ENCODE assay signal across 19 cellular contexts in the genomic region with DNA sequence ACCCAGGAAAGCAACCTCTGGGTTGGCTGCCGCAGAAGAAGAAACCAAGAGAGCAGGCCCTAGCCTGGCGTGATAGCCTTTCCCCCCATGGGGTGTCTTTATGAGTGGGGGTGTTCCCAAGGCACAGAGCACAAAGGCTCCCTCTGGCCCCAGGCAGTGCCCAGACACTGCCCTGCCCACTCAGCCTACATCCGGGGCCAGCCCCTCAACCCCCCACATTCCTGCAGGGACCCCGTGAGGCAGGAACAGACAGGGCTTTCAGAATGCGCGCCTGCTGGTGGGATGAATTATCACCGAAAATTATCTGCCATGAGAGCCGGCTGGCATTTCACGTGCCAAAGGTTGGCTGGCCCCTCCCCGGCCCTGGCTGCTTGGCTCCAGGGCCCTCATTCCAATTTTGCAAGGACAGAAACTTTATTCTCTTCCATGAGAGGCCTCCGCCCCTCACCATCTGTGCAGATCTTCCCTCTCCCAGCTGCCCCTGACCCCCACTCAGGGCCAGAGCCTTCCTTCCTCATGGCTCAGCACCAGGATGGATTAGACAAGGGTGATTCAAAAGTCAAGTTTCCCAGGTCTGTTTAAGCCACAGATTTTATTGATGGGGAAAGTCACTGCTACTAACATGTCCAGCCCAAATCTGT. TPM values are rescaled to one million over a fixed set of nuclear protein-coding genes. Genes with fewer than 3 reads are reported as not detected.
DNase-seq lines count a peak whose midpoint lies in the region; ATAC-seq and TF ChIP-seq lines count a peak whose summit lies in the region.
"Had no signal": no experiment of that assay in that cellular context is flagged by ENCODE, and none has a peak within 500 bp of the region (broad histone marks: within the 10 kb centered on the region; RNA-seq: fewer than 3 reads in every experiment).

No MANE protein-coding gene starts in this region.

- peak overlapping the region; percentile 2 for H3K14ac ChIP-seq in trophoblast cell (ENCODE audit: low read length)

- peak overlapping the region; percentile 22 for H2AK5ac ChIP-seq in trophoblast cell (ENCODE audit: low read length)

- peaks cover 18% of the 10 kb centered on the region for H3K79me1 ChIP-seq in trophoblast cell (ENCODE audit: low read length)

- no peak overlapping the region for H3K18ac ChIP-seq in trophoblast cell (ENCODE audit: low read length)

- peak overlapping the region; percentile 19 for H3K4ac ChIP-seq in trophoblast cell (ENCODE audit: low read depth, low read length)

- no peak overlapping the region for H3K23ac ChIP-seq in trophoblast cell (ENCODE audit: low read length)

- H3K36me3 ChIP-seq in esophagus (ENCODE audit: control insufficient read depth in 2 of 2, insufficient read depth in 2 of 2, low read length in 1 of 2) (no peaks in the 10 kb centered on the region), trophoblast cell (ENCODE audit: control insufficient read depth in 1 of 2, insufficient read depth in 2 of 2, low read length in 2 of 2) (no peaks in the 10 kb centered on the region), breast epithelium (no peaks in the 10 kb centered on the region)

- H3K27me3 ChIP-seq in esophagus (ENCODE audit: control insufficient read depth in 1 of 2, insufficient read depth in 2 of 2, low read length in 2 of 2) (no peaks in the 10 kb centered on the region), trophoblast cell (ENCODE audit: insufficient read depth, low read length) (no peaks in the 10 kb centered on the region), breast epithelium (no peaks in the 10 kb centered on the region)
- H3K27me3 ChIP-seq: hepatocyte had no signal

- H3K27ac ChIP-seq in esophagus (ENCODE audit: low read depth in 2 of 2, low read length in 1 of 2) (peak overlapping the region; percentile 17 to 53), trophoblast cell (ENCODE audit: low read depth, low read length) (no peak overlapping the region), breast epithelium (peak overlapping the region in 1 of 2 donors; percentile 7)
- H3K27ac ChIP-seq: hepatocyte, psoas muscle had no signal

- no peak overlapping the region for H3K4me2 ChIP-seq in trophoblast cell (ENCODE audit: low read length)
- H3K4me2 ChIP-seq: hepatocyte had no signal

- H3K4me1 ChIP-seq in esophagus (ENCODE audit: control insufficient read depth in 2 of 2, insufficient read depth in 2 of 2, low read length in 1 of 2) = peaks cover 3 to 16% of the 10 kb centered on the region in 2 donors
- H3K4me1 ChIP-seq in trophoblast cell (ENCODE audit: control insufficient read depth in 1 of 2, insufficient read depth in 2 of 2, low read length in 2 of 2) = peaks cover 20 to 21% of the 10 kb centered on the region in 2 experiments
- H3K4me1 ChIP-seq in breast epithelium = no peaks in the 10 kb centered on the region
- H3K4me1 ChIP-seq: psoas muscle had no signal

- H2BK5ac ChIP-seq in trophoblast cell (ENCODE audit: low read depth, low read length, poor library complexity) = peak overlapping the region; percentile 6

- H3K9ac ChIP-seq in trophoblast cell (ENCODE audit: low read length) = no peak overlapping the region

- peak overlapping the region; percentile 3 for H2BK120ac ChIP-seq in trophoblast cell (ENCODE audit: insufficient read depth, low read length, poor library complexity)

- intact Hi-C loops in breast epithelium (cut with DNase I; ENCODE audit: low total_unique reads) = loop anchor here (5.0 kb wide), 1 partner anchor 1472 kb away; no protein-coding TSS in a partner anchor

- no peak for TF ChIP-seq POLR2A in breast epithelium (IDR thresholded peaks at IDR 0.05)

- 55 to 56% methylated on average over 11 of the region's 11 CpGs for WGBS in esophagus, 2 donors
- WGBS in trophoblast cell (ENCODE audit: extremely low coverage, insufficient coverage, insufficient read length) = no CpG with 5 or more reads among the region's 11 CpGs

- H4K12ac ChIP-seq in trophoblast cell (ENCODE audit: low read depth, low read length) = no peak overlapping the region

- ATAC-seq in HG02798 (IDR thresholded peaks at IDR 0.05; ENCODE audit: poor library complexity, unreplicated experiment) (no peak), GM21786 (IDR thresholded peaks at IDR 0.05; ENCODE audit: unreplicated experiment) (no peak)
- ATAC-seq: effector memory CD8-positive, alpha-beta T cell; naive thymus-derived CD8-positive, alpha-beta T cell had no signal

- H4K8ac ChIP-seq in trophoblast cell (ENCODE audit: low read depth, low read length) = no peak overlapping the region

- H2BK12ac ChIP-seq in trophoblast cell (ENCODE audit: low read length) = peak overlapping the region; percentile 69

- H2AFZ ChIP-seq in trophoblast cell (ENCODE audit: insufficient read depth, low read length, poor library complexity) = no peak overlapping the region
- H2AFZ ChIP-seq: hepatocyte had no signal

- no peaks in the 10 kb centered on the region for H3K9me3 ChIP-seq in esophagus (ENCODE audit: control insufficient read depth in 2 of 2, insufficient read depth in 1 of 2, low read depth in 1 of 2, low read length in 1 of 2)
- H3K9me3 ChIP-seq in trophoblast cell (ENCODE audit: insufficient read depth, low read depth, low read length) = peaks cover 6% of the 10 kb centered on the region
- H3K9me3 ChIP-seq in breast epithelium = no peaks in the 10 kb centered on the region
- H3K9me3 ChIP-seq: psoas muscle had no signal

- H3K4me3 ChIP-seq in esophagus (ENCODE audit: low read depth in 1 of 2, low read length in 2 of 2) (no peak overlapping the region), trophoblast cell (ENCODE audit: low read depth, low read length) (no peak overlapping the region), breast epithelium (no peak overlapping the region)
- H3K4me3 ChIP-seq: hepatocyte, psoas muscle had no signal

- no peak for TF ChIP-seq CTCF in breast epithelium (IDR thresholded peaks at IDR 0.05)

- peak overlapping the region; percentile 26 for H4K91ac ChIP-seq in trophoblast cell (ENCODE audit: low read depth, low read length)

- peaks cover 1% of the 10 kb centered on the region for H3K79me2 ChIP-seq in trophoblast cell (ENCODE audit: control insufficient read depth, insufficient read depth, low read length, poor library complexity)
- H3K79me2 ChIP-seq: hepatocyte had no signal

- peak; percentile 67 for DNase-seq in NCI-H524 treated with DMSO at 0.1 percent for 48 hours (lab: John Stamatoyannopoulos, UW)
- no peak for DNase-seq in trophoblast cell
- no peak for DNase-seq in breast epithelium (ENCODE audit: low spot score in 2 of 2)
- DNase-seq: activated CD4-positive, alpha-beta T cell treated with anti-CD3 and anti-CD28 coated beads, Interleukin-2, amount 10 ng/mL, durations not matched to agents 7 days and 5 days; activated CD8-positive, alpha-beta memory T cell treated with anti-CD3 and anti-CD28 coated beads, Interleukin-2, amount 50 U/mL, for 48 hours; activated naive CD4-positive, alpha-beta T cell; DND-41; effector memory CD8-positive, alpha-beta T cell; naive thymus-derived CD8-positive, alpha-beta T cell; NCI-H1436 treated with DMSO at 0.1 percent for 48 hours; NK-92 treated with Interleukin-12 subunit alpha and Interleukin-12 subunit beta, amount 100 ng/mL, for 24 hours; psoas muscle; stimulated activated CD4-positive, alpha-beta T cell treated with anti-CD3 and anti-CD28 coated beads, Interleukin-12 subunit alpha, Interleukin-12 subunit beta, amount 100 ng/mL, for 4 hours; SW 1271 had no signal

RNA-seq across cellular contexts. Expression of a gene that starts 32.5 kb away (rescaled TPM):
- not detected for polyA plus RNA-seq in esophagus
- 0.05 and 0.06 TPM in 2 replicates for polyA plus RNA-seq in trophoblast cell (2013)
- under 1 TPM in 1 of 3 donors, not detected in 2; 0.33 TPM for total RNA-seq in breast epithelium
- total RNA-seq: activated CD4-positive, alpha-beta T cell treated with anti-CD3 and anti-CD28 coated beads, Interleukin-2, amount 10 ng/mL, durations not matched to agents 7 days and 5 days; hepatocyte; lung microvascular endothelial cell; naive thymus-derived CD8-positive, alpha-beta T cell; psoas muscle had no signal
- polyA plus RNA-seq: hepatocyte; naive thymus-derived CD8-positive, alpha-beta T cell had no signal

RNA-seq across cellular contexts. Expression of a gene that starts 41.0 kb away (rescaled TPM):
- polyA plus RNA-seq in esophagus = 1,000 to 10,000 TPM; 3,603 to 5,640 TPM
- polyA plus RNA-seq in trophoblast cell (2013) = 3,251 and 3,406 TPM in 2 replicates
- total RNA-seq in breast epithelium = 1,000 to 10,000 TPM; 2,475 to 3,579 (median 2,566) TPM

RNA-seq across cellular contexts. Expression of a gene that starts 41.2 kb away (rescaled TPM):
- 10 to 100 TPM; 30.2 to 64.4 TPM for polyA plus RNA-seq in esophagus
- polyA plus RNA-seq in trophoblast cell (2013) = 60.3 and 60.7 TPM in 2 replicates
- total RNA-seq in breast epithelium = 10 to 100 TPM; 12.5 to 25.6 (median 22.0) TPM

RNA-seq across cellular contexts. Expression of a gene that starts 43.8 kb away (rescaled TPM):
- polyA plus RNA-seq in esophagus = 1 to 10 TPM; 3.7 to 5.2 TPM
- 95.6 and 101 TPM in 2 replicates for polyA plus RNA-seq in trophoblast cell (2013)
- total RNA-seq in breast epithelium = 10 to 100 TPM; 11.4 to 25.2 (median 11.4) TPM
- total RNA-seq: activated CD4-positive, alpha-beta T cell treated with anti-CD3 and anti-CD28 coated beads, Interleukin-2, amount 10 ng/mL, durations not matched to agents 7 days and 5 days had no signal
- polyA plus RNA-seq: naive thymus-derived CD8-positive, alpha-beta T cell had no signal

RNA-seq across cellular contexts. Expression of a gene that starts 49.6 kb away (rescaled TPM):
- 1 to 10 TPM in 1 of 2 donors, under 1 TPM in 1; 0.68 to 1.4 TPM for polyA plus RNA-seq in esophagus
- 27.5 and 27.6 TPM in 2 replicates for polyA plus RNA-seq in trophoblast cell (2013)
- total RNA-seq in breast epithelium = 1 to 10 TPM; 1.3 to 5.3 (median 3.9) TPM
- polyA plus RNA-seq: naive thymus-derived CD8-positive, alpha-beta T cell had no signal
